In genomic region chr13:93859666-93860065, GRCh38 we compare ENCODE assay signal across 33 cellular contexts.
DNase-seq lines count a peak whose midpoint lies in the region; TF ChIP-seq lines count a peak whose summit lies in the region.
"Had no signal": no experiment of that assay in that cellular context is flagged by ENCODE, and none has a peak within 500 bp of the region (broad histone marks: within the 10 kb centered on the region; RNA-seq: fewer than 3 reads in every experiment).

No MANE protein-coding gene starts in this region.

- H3K36me3 ChIP-seq in ACC112 (ENCODE audit: insufficient read depth, low read length), result no peaks in the 10 kb centered on the region
- H3K36me3 ChIP-seq: gastrocnemius medialis, sigmoid colon, thyroid gland had no signal

- H3K27me3 ChIP-seq in ACC112 (ENCODE audit: insufficient read depth, low read length), result no peaks in the 10 kb centered on the region
- H3K27me3 ChIP-seq: gastrocnemius medialis, sigmoid colon, thyroid gland had no signal

- H3K27ac ChIP-seq in ACC112 (ENCODE audit: low read depth, low read length) (peak overlapping the region; percentile 31), RWPE1 (no peak overlapping the region)
- H3K27ac ChIP-seq: 22Rv1, coronary artery, gastrocnemius medialis, sigmoid colon, thyroid gland had no signal

- peak overlapping the region; percentile 3; the same call in 1 of the 2 replicates for H3K27ac Mint-ChIP-seq in HFFc6
- H3K27ac Mint-ChIP-seq: activated CD4-positive, alpha-beta T cell treated with anti-CD3 and anti-CD28 coated beads, Interleukin-2, amount 10 ng/mL, durations not matched to agents 24 days and 14 days; brain; CD4-positive, alpha-beta T cell; effector memory CD8-positive, alpha-beta T cell; immature natural killer cell; memory B cell; progenitor cell of endocrine pancreas; stimulated activated naive CD8-positive, alpha-beta T cell treated with anti-CD3 and anti-CD28 coated beads, Interleukin-15, amount 100 ng/mL, for 72 hours had no signal

- peaks cover 26% of the 10 kb centered on the region for H3K4me1 ChIP-seq in ACC112 (ENCODE audit: control insufficient read depth, insufficient read depth, low read length, unreplicated experiment)
- H3K4me1 ChIP-seq: gastrocnemius medialis, sigmoid colon, thyroid gland had no signal

- peaks cover 62% of the 10 kb centered on the region for H3K4me1 Mint-ChIP-seq in HFFc6 (ENCODE audit: low read depth)
- H3K4me1 Mint-ChIP-seq: activated CD4-positive, alpha-beta T cell treated with anti-CD3 and anti-CD28 coated beads, Interleukin-2, amount 10 ng/mL, durations not matched to agents 24 days and 14 days; immature natural killer cell; memory B cell; stimulated activated naive CD8-positive, alpha-beta T cell treated with anti-CD3 and anti-CD28 coated beads, Interleukin-15, amount 100 ng/mL, for 72 hours had no signal

- no peaks in the 10 kb centered on the region for H3K27me3 Mint-ChIP-seq in HFFc6 (ENCODE audit: insufficient read depth)
- H3K27me3 Mint-ChIP-seq: activated CD4-positive, alpha-beta T cell treated with anti-CD3 and anti-CD28 coated beads, Interleukin-2, amount 10 ng/mL, durations not matched to agents 24 days and 14 days; CD4-positive, alpha-beta T cell; memory B cell; progenitor cell of endocrine pancreas had no signal

- no peaks in the 10 kb centered on the region for H3K36me3 Mint-ChIP-seq in HFFc6 (ENCODE audit: low read depth)
- H3K36me3 Mint-ChIP-seq: brain, immature natural killer cell, memory B cell had no signal

- DNase-seq in HFFc6 (peak; percentile 3), astrocyte of the spinal cord (ENCODE audit: low read depth, low spot score) (peak; percentile 54), foreskin melanocyte (peak; percentile 1), putamen (ENCODE audit: low spot score) (no peak), RWPE1 (ENCODE audit: low spot score) (no peak), GM03348 (ENCODE audit: low spot score) (no peak)
- DNase-seq in central memory CD4-positive, alpha-beta T cell, result no peak
- DNase-seq: activated CD4-positive, alpha-beta T cell treated with anti-CD3 and anti-CD28 coated beads, Interleukin-2, amount 10 ng/mL, durations not matched to agents 24 days and 14 days; activated gamma-delta T cell treated with Interleukin-2 at 50 U/mL for 16 hours; activated T-cell treated with anti-CD3 and anti-CD28 coated beads, Interleukin-2, amount 50 U/mL, for 1 hour; AML-193; CD4-positive, alpha-beta T cell; effector memory CD8-positive, alpha-beta T cell; erythroblast; gastrocnemius medialis; immature natural killer cell; KG1; NCI-H1436 treated with DMSO at 0.1 percent for 48 hours; NCI-H510A; OCI-M1; Right ventricle myocardium superior; sigmoid colon; stimulated activated CD8-positive, alpha-beta memory T cell treated with anti-CD3 and anti-CD28 coated beads, Interleukin-4, amount 100 ng/mL, for 48 hours; stimulated activated naive CD8-positive, alpha-beta T cell treated with anti-CD3 and anti-CD28 coated beads, Interleukin-15, amount 100 ng/mL, for 72 hours; SW 1271; T1000; thyroid gland had no signal

- CTCF ChIA-PET in RWPE1 (lab: Yijun Ruan, JAX), result no interaction called here

- no peak overlapping the region for H2AFZ ChIP-seq in ACC112 (ENCODE audit: low read length, unreplicated experiment)

- POLR2A ChIA-PET in RWPE1 (lab: Yijun Ruan, JAX; ENCODE audit: low non-redundant PET), result no interaction called here

- no peaks in the 10 kb centered on the region for H3K79me2 ChIP-seq in ACC112 (ENCODE audit: control insufficient read depth, insufficient read depth, low read length, unreplicated experiment)

- no peak for TF ChIP-seq CTCF in HFFc6 (IDR thresholded peaks at IDR 0.05)
- TF ChIP-seq CTCF in astrocyte of the spinal cord (IDR thresholded peaks at IDR 0.05; ENCODE audit: low read depth, low read length), result no peak
- TF ChIP-seq CTCF in RWPE1 (conservative IDR thresholded peaks at IDR 0.05; ENCODE audit: low read depth), result no peak

- H3K4me3 Mint-ChIP-seq in HFFc6, result no peak overlapping the region
- H3K4me3 Mint-ChIP-seq: activated CD4-positive, alpha-beta T cell treated with anti-CD3 and anti-CD28 coated beads, Interleukin-2, amount 10 ng/mL, durations not matched to agents 24 days and 14 days; brain; CD4-positive, alpha-beta T cell; effector memory CD8-positive, alpha-beta T cell; immature natural killer cell; memory B cell; stimulated activated naive CD8-positive, alpha-beta T cell treated with anti-CD3 and anti-CD28 coated beads, Interleukin-15, amount 100 ng/mL, for 72 hours had no signal

- H3K9me3 Mint-ChIP-seq in HFFc6, result no peaks in the 10 kb centered on the region
- H3K9me3 Mint-ChIP-seq: activated CD4-positive, alpha-beta T cell treated with anti-CD3 and anti-CD28 coated beads, Interleukin-2, amount 10 ng/mL, durations not matched to agents 24 days and 14 days; brain; CD4-positive, alpha-beta T cell; effector memory CD8-positive, alpha-beta T cell; stimulated activated naive CD8-positive, alpha-beta T cell treated with anti-CD3 and anti-CD28 coated beads, Interleukin-15, amount 100 ng/mL, for 72 hours had no signal

- in situ Hi-C loops in astrocyte of the spinal cord (cut with HindIII; ENCODE audit: low sequenced_read_pairs), result no loop called here

- no peak overlapping the region for H3K4me3 ChIP-seq in ACC112 (ENCODE audit: low read depth, low read length)
- no peak overlapping the region for H3K4me3 ChIP-seq in astrocyte of the spinal cord (ENCODE audit: low read depth, low read length)
- H3K4me3 ChIP-seq: coronary artery, gastrocnemius medialis, sigmoid colon, thyroid gland had no signal

Comparison
In these comparisons a context has a peak if more than half of its experiments do, and no peak if none do; other contexts are left out.
1. DNase-seq: peak in HFFc6 (single experiment), astrocyte of the spinal cord (single experiment) and foreskin melanocyte (single experiment); none in central memory CD4-positive, alpha-beta T cell (single experiment), putamen (single experiment), RWPE1 (single experiment) and GM03348 (single experiment).